In the genomic region with DNA sequence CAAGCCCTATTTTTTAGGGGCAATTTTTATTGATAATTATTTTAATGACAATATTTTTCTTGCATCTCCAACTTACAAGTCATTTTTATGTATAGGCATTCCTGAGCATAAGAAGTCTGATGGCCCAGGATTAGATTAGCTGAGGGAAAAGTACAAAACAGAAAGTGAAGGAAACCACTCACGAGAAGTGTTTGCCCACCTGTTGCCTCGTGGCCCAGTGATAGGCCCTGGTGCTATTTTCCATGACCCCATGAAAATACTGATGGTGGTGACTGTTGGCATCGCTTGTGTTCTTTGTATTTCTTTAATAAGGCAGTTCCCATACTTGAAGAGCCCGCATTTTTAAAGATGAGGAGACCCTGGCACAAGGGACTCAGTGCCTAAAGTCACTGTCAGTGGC, we compare ENCODE assay signal across 23 cellular contexts. TPM values are rescaled to one million over a fixed set of nuclear protein-coding genes. Genes with fewer than 3 reads are reported as not detected.
DNase-seq lines count a peak whose midpoint lies in the region; ATAC-seq and TF ChIP-seq lines count a peak whose summit lies in the region.
"Had no signal": no experiment of that assay in that cellular context is flagged by ENCODE, and none has a peak within 500 bp of the region (broad histone marks: within the 10 kb centered on the region; RNA-seq: fewer than 3 reads in every experiment).

No MANE protein-coding gene starts in this region.

- ATAC-seq in IMR-90 (ENCODE audit: low read depth) (no peak), GM18867 (IDR thresholded peaks at IDR 0.05; ENCODE audit: unreplicated experiment) (no peak), HG03565 (IDR thresholded peaks at IDR 0.05; ENCODE audit: unreplicated experiment) (no peak)
- ATAC-seq in central memory CD8-positive, alpha-beta T cell (replicated peaks; ENCODE audit: extremely low read depth, poor library complexity, severe bottlenecking), result no peak

- no peaks in the 10 kb centered on the region for H3K36me3 Mint-ChIP-seq in Caco-2 (ENCODE audit: insufficient read depth, unreplicated experiment)
- H3K36me3 Mint-ChIP-seq in central memory CD8-positive, alpha-beta T cell (ENCODE audit: insufficient read depth), result peaks cover 2% of the 10 kb centered on the region
- H3K36me3 Mint-ChIP-seq: CD4-positive, alpha-beta memory T cell had no signal

- no peak overlapping the region; the same call in 1 of the 2 replicates for H2BK20ac ChIP-seq in IMR-90 (ENCODE audit: low read depth, low read length)

- peaks cover 3% of the 10 kb centered on the region for H3K79me2 ChIP-seq in trophoblast cell (ENCODE audit: control insufficient read depth, insufficient read depth, low read length, poor library complexity)

- intact Hi-C loops in Caco-2 (cut with micrococcal nuclease; ENCODE audit: unreplicated experiment), result loop anchor here (1.0 kb wide), 1 partner anchor 8 kb away; a partner anchor contains a TSS
- intact Hi-C loops in IMR-90 (cut with micrococcal nuclease), result no loop called here

- H3K56ac ChIP-seq in IMR-90 (ENCODE audit: extremely low read depth, insufficient read depth, low read length), result no peak overlapping the region

- H3K4me1 ChIP-seq in Caco-2 (peaks cover 74% of the 10 kb centered on the region), IMR-90 (ENCODE audit: control insufficient read depth, insufficient read depth, low read length) (peaks cover 18% of the 10 kb centered on the region), trophoblast cell (ENCODE audit: control insufficient read depth in 1 of 2, insufficient read depth in 2 of 2, low read length in 2 of 2) (peaks cover 24 to 40% of the 10 kb centered on the region in 2 experiments)

- H3K27ac ChIP-seq in IMR-90 (ENCODE audit: insufficient read depth, low read length) (no peak overlapping the region), trophoblast cell (ENCODE audit: low read depth, low read length) (no peak overlapping the region)

- H3K9ac ChIP-seq in IMR-90 (ENCODE audit: low read depth, low read length) (no peak overlapping the region), trophoblast cell (ENCODE audit: low read length) (no peak overlapping the region)

- H2AFZ ChIP-seq in IMR-90 (replicated peaks; ENCODE audit: low read length, poor library complexity), result no peak overlapping the region
- H2AFZ ChIP-seq in trophoblast cell (ENCODE audit: insufficient read depth, low read length, poor library complexity), result no peak overlapping the region

- H4K20me1 ChIP-seq in IMR-90 (ENCODE audit: insufficient read depth, low read length), result no peaks in the 10 kb centered on the region

- H2BK120ac ChIP-seq in IMR-90 (ENCODE audit: low read depth, low read length) (no peak overlapping the region; the same call in 1 of the 2 replicates), trophoblast cell (ENCODE audit: insufficient read depth, low read length, poor library complexity) (no peak overlapping the region)

- no peak overlapping the region for H3K4me2 ChIP-seq in IMR-90 (ENCODE audit: low read depth, low read length)
- H3K4me2 ChIP-seq in trophoblast cell (ENCODE audit: low read length), result no peak overlapping the region

- H3K79me1 ChIP-seq in IMR-90 (ENCODE audit: low read depth in 1 of 2, low read length in 2 of 2), result no peaks in the 10 kb centered on the region
- peaks cover 32% of the 10 kb centered on the region for H3K79me1 ChIP-seq in trophoblast cell (ENCODE audit: low read length)

- H3K14ac ChIP-seq in IMR-90 (replicated peaks; ENCODE audit: low read depth, low read length) (no peak overlapping the region), trophoblast cell (ENCODE audit: low read length) (no peak overlapping the region)

- H3K4ac ChIP-seq in IMR-90 (ENCODE audit: low read depth, low read length), result peak overlapping the region; percentile 13; the same call in 1 of the 2 replicates
- H3K4ac ChIP-seq in trophoblast cell (ENCODE audit: low read depth, low read length), result no peak overlapping the region

- H2BK12ac ChIP-seq in trophoblast cell (ENCODE audit: low read length), result no peak overlapping the region

- H2AK5ac ChIP-seq in IMR-90 (ENCODE audit: low read depth, low read length), result no peak overlapping the region; the same call in 1 of the 2 replicates
- H2AK5ac ChIP-seq in trophoblast cell (ENCODE audit: low read length), result no peak overlapping the region

- WGBS in IMR-90 (ENCODE audit: extremely low coverage in 2 of 2, insufficient read length in 1 of 2), 2 experiments, result 80% methylated on average over 1 of the region's 4 CpGs; no CpG with 5 or more reads in 1 of the 2 experiments
- no CpG with 5 or more reads among the region's 4 CpGs for WGBS in trophoblast cell (ENCODE audit: extremely low coverage, insufficient coverage, insufficient read length)

- no peaks in the 10 kb centered on the region for H3K9me3 ChIP-seq in Caco-2
- no peaks in the 10 kb centered on the region for H3K9me3 ChIP-seq in IMR-90 (ENCODE audit: control insufficient read depth, insufficient read depth, low read length)
- no peaks in the 10 kb centered on the region for H3K9me3 ChIP-seq in trophoblast cell (ENCODE audit: insufficient read depth, low read depth, low read length)
- H3K9me3 ChIP-seq: HAP-1 had no signal

- BruUV-seq in Caco-2 (replicated peaks; lab: Mats Ljungman, UMichigan) (TSS peak; percentile 52), IMR-90 (replicated peaks; lab: Mats Ljungman, UMichigan) (no TSS peak)

- no peak for TF ChIP-seq CTCF in Caco-2 (IDR thresholded peaks at IDR 0.05; ENCODE audit: insufficient read depth in 1 of 2, low read depth in 1 of 2, low read length in 1 of 2, severe bottlenecking in 1 of 2, unreplicated experiment in 1 of 2)
- TF ChIP-seq CTCF in IMR-90 (conservative IDR thresholded peaks at IDR 0.05; ENCODE audit: low read depth, low read length), result no peak

- H2AK9ac ChIP-seq in IMR-90 (replicated peaks; ENCODE audit: low read depth, low read length, poor library complexity), result no peak overlapping the region

- in situ Hi-C loops in IMR-90 (cut with MboI; ENCODE audit: low sequenced_read_pairs), result no loop called here

- H3K23ac ChIP-seq in IMR-90 (ENCODE audit: low read depth, low read length), result no peak overlapping the region
- H3K23ac ChIP-seq in trophoblast cell (ENCODE audit: low read length), result no peak overlapping the region

- no peak for TF ChIP-seq RAD21 in IMR-90 (IDR thresholded peaks at IDR 0.05; ENCODE audit: low read length)

- TF ChIP-seq POLR2A in IMR-90 (IDR thresholded peaks at IDR 0.05; ENCODE audit: low read depth, low read length), result no peak

- no peak overlapping the region for H2BK15ac ChIP-seq in IMR-90 (ENCODE audit: low read depth, low read length)

- H3K9me3 Mint-ChIP-seq in Caco-2 (ENCODE audit: unreplicated experiment), result no peaks in the 10 kb centered on the region
- no peaks in the 10 kb centered on the region for H3K9me3 Mint-ChIP-seq in central memory CD8-positive, alpha-beta T cell

- H3K27me3 ChIP-seq in Caco-2 (replicated peaks; ENCODE audit: control insufficient read depth, insufficient read depth, low read length), result no peaks in the 10 kb centered on the region
- no peaks in the 10 kb centered on the region for H3K27me3 ChIP-seq in IMR-90 (ENCODE audit: control insufficient read depth, insufficient read depth, low read length)
- H3K27me3 ChIP-seq in trophoblast cell (ENCODE audit: insufficient read depth, low read length), result no peaks in the 10 kb centered on the region

- H2BK5ac ChIP-seq in IMR-90 (ENCODE audit: low read depth, low read length, poor library complexity, severe bottlenecking) (no peak overlapping the region), trophoblast cell (ENCODE audit: low read depth, low read length, poor library complexity) (no peak overlapping the region)

- H3K18ac ChIP-seq in IMR-90 (ENCODE audit: low read depth, low read length) (no peak overlapping the region), trophoblast cell (ENCODE audit: low read length) (no peak overlapping the region)

- peaks cover 58% of the 10 kb centered on the region for H3K4me1 Mint-ChIP-seq in Caco-2 (ENCODE audit: low read depth, unreplicated experiment)
- H3K4me1 Mint-ChIP-seq in central memory CD8-positive, alpha-beta T cell, result peaks cover 19% of the 10 kb centered on the region

- POLR2A ChIA-PET in Caco-2 (lab: Charles Lee), result no interaction called here
- POLR2A ChIA-PET in IMR-90 (lab: Charles Lee; ENCODE audit: unreplicated experiment), result no interaction called here

- H4K8ac ChIP-seq in IMR-90 (ENCODE audit: low read depth in 2 of 2, low read length in 2 of 2) (no peak overlapping the region), trophoblast cell (ENCODE audit: low read depth, low read length) (no peak overlapping the region)

- peak overlapping the region; percentile 82 for H3K27ac Mint-ChIP-seq in Caco-2 (ENCODE audit: unreplicated experiment)
- H3K27ac Mint-ChIP-seq in central memory CD8-positive, alpha-beta T cell (ENCODE audit: low read depth), result peak overlapping the region; percentile 32

- dilution Hi-C loops in IMR-90 (cut with HindIII; ENCODE audit: low sequenced_read_pairs, unreplicated experiment), result no loop called here

- DNase-seq in Caco-2, result no peak
- no peak for DNase-seq in IMR-90
- DNase-seq in central memory CD8-positive, alpha-beta T cell (ENCODE audit: low spot score in 2 of 2), result no peak
- no peak for DNase-seq in trophoblast cell
- DNase-seq in A172 (ENCODE audit: low spot score), result no peak
- DNase-seq: C1 segment of cervical spinal cord; CD4-positive, alpha-beta memory T cell; COR-L47; GOT3; KBM-7; MV-4-11; NCI-H1105 treated with DMSO at 0.1 percent for 48 hours; NCI-H146; NCI-H2029; NCI-H446; NCI-H524 treated with DMSO at 0.1 percent for 48 hours; NCI-H82; NK-92 treated with Interleukin-12 subunit alpha and Interleukin-12 subunit beta, amount 100 ng/mL, for 24 hours; Right ventricle myocardium superior; RPMI8226 had no signal

- no peaks in the 10 kb centered on the region for H3K27me3 Mint-ChIP-seq in Caco-2 (ENCODE audit: insufficient read depth, unreplicated experiment)
- peaks cover 13% of the 10 kb centered on the region for H3K27me3 Mint-ChIP-seq in central memory CD8-positive, alpha-beta T cell

- peaks cover 26% of the 10 kb centered on the region for H3K9me1 ChIP-seq in IMR-90 (ENCODE audit: insufficient read depth, low read length)

- H3K4me3 ChIP-seq in Caco-2 (ENCODE audit: low read depth, low read length) (no peak overlapping the region), IMR-90 (ENCODE audit: insufficient read depth, low read depth, low read length) (no peak overlapping the region), trophoblast cell (ENCODE audit: low read depth, low read length) (no peak overlapping the region)
- H3K4me3 ChIP-seq: HAP-1 had no signal

- no peak overlapping the region for H4K5ac ChIP-seq in IMR-90 (ENCODE audit: low read depth, low read length)

- no peaks in the 10 kb centered on the region for H3K36me3 ChIP-seq in Caco-2 (ENCODE audit: control insufficient read depth, insufficient read depth, low read length)
- H3K36me3 ChIP-seq in IMR-90 (ENCODE audit: control insufficient read depth, insufficient read depth, low read length), result no peaks in the 10 kb centered on the region
- H3K36me3 ChIP-seq in trophoblast cell (ENCODE audit: control insufficient read depth in 1 of 2, insufficient read depth in 2 of 2, low read length in 2 of 2), result no peaks in the 10 kb centered on the region
- H3K36me3 ChIP-seq: HAP-1 had no signal

- CTCF ChIA-PET in Caco-2 (lab: Charles Lee), result interaction anchor here (1.2 kb wide), 1 partner anchor 8 kb away, joined by 6 read pairs; a partner anchor contains a TSS
- CTCF ChIA-PET in IMR-90 (lab: Yijun Ruan, JAX), result no interaction called here

- H4K91ac ChIP-seq in IMR-90 (ENCODE audit: insufficient read depth, low read depth, low read length) (no peak overlapping the region), trophoblast cell (ENCODE audit: low read depth, low read length) (peak overlapping the region; percentile 50)

- no peak overlapping the region for H4K12ac ChIP-seq in trophoblast cell (ENCODE audit: low read depth, low read length)

- H3K4me3 Mint-ChIP-seq in Caco-2 (ENCODE audit: unreplicated experiment), result no peak overlapping the region
- no peak overlapping the region for H3K4me3 Mint-ChIP-seq in central memory CD8-positive, alpha-beta T cell
- H3K4me3 Mint-ChIP-seq: CD4-positive, alpha-beta memory T cell had no signal

RNA-seq across cellular contexts. Expression of a gene that starts 7.9 kb away (rescaled TPM):
- total RNA-seq in Caco-2 (2022) (23.9 and 24.7 TPM in 2 replicates), IMR-90 (2012; rRNA removed) (33.6 and 50.0 TPM in 2 replicates)
- 43.1 and 53.8 TPM in 2 replicates for polyA plus RNA-seq in IMR-90 (2012; rRNA removed)
- 47.4 and 70.5 TPM in 2 replicates for polyA plus RNA-seq in IMR-90 (2012; cell fraction: cytosol; rRNA removed)
- 28.7 and 43.9 TPM in 2 replicates for polyA plus RNA-seq in IMR-90 (2012; cell fraction: nucleus; rRNA removed; ENCODE audit: low replicate concordance)
- 47.8 and 49.5 TPM in 2 replicates for polyA plus RNA-seq in trophoblast cell (2013)
- 3.9 and 8.4 TPM in 2 replicates for total RNA-seq in A172 (2014; rRNA removed; shearing (Covaris generic))
